Comparison of ENCODE assay signal across 10 cellular contexts in genomic region chr22:19576460-19577421, GRCh38. TPM values are rescaled to one million over a fixed set of nuclear protein-coding genes. Genes with fewer than 3 reads are reported as not detected.
DNase-seq lines count a peak whose midpoint lies in the region; ATAC-seq and TF ChIP-seq lines count a peak whose summit lies in the region.
"Had no signal": no experiment of that assay in that cellular context is flagged by ENCODE, and none has a peak within 500 bp of the region (broad histone marks: within the 10 kb centered on the region; RNA-seq: fewer than 3 reads in every experiment).

No MANE protein-coding gene starts in this region.

- no peak overlapping the region for H3K27ac ChIP-seq in GM23338 (ENCODE audit: low read depth)

- TF ChIP-seq CTCF in GM23338 (conservative IDR thresholded peaks at IDR 0.05; ENCODE audit: low read depth in 2 of 2): peak in 1 of 2 experiments; percentile 57; a peak in 2 of 4 replicates

- H3K79me2 ChIP-seq in GM23338 (replicated peaks; ENCODE audit: insufficient read depth): no peaks in the 10 kb centered on the region

- H3K4me3 Mint-ChIP-seq in GM23338: no peak overlapping the region
- H3K4me3 Mint-ChIP-seq in activated naive CD4-positive, alpha-beta T cell treated with anti-CD3 and anti-CD28 coated beads for 36 hours: peak overlapping the region; percentile 17
- H3K4me3 Mint-ChIP-seq: neural crest cell had no signal

- H3K4me1 Mint-ChIP-seq in GM23338: peaks cover 23% of the 10 kb centered on the region
- H3K4me1 Mint-ChIP-seq in activated naive CD4-positive, alpha-beta T cell treated with anti-CD3 and anti-CD28 coated beads for 36 hours (ENCODE audit: low read depth): peaks cover 42% of the 10 kb centered on the region

- H2AFZ ChIP-seq in GM23338: peak overlapping the region; percentile 69; the same call in 1 of the 2 replicates

- DNase-seq in GM23338 (ENCODE audit: low spot score): peak; percentile 33
- peak; percentile 42 for DNase-seq in SHP77 treated with DMSO at 0.1 percent for 48 hours (lab: John Stamatoyannopoulos, UW)
- peak; percentile 84 for DNase-seq in activated naive CD4-positive, alpha-beta T cell treated with anti-CD3 and anti-CD28 coated beads for 36 hours
- DNase-seq in left lobe of liver (ENCODE audit: low spot score): no peak
- peak; percentile 26 for DNase-seq in stimulated activated CD8-positive, alpha-beta memory T cell treated with anti-CD3 and anti-CD28 coated beads, Interleukin-7, amount 100 ng/mL, for 24 hours (ENCODE audit: low read depth)
- no peak for DNase-seq in NCI-H2081 (lab: John Stamatoyannopoulos, UW)
- DNase-seq in DMS79 treated with DMSO at 0.1 percent for 48 hours (lab: John Stamatoyannopoulos, UW): no peak
- no peak for DNase-seq in NCI-H1417 treated with DMSO at 0.1 percent for 48 hours (lab: John Stamatoyannopoulos, UW)

- intact Hi-C loops in activated naive CD4-positive, alpha-beta T cell treated with anti-CD3 and anti-CD28 coated beads for 36 hours (cut with micrococcal nuclease): loop anchor here (1.0 to 2.0 kb wide), 2 partner anchors 20 to 31 kb away; no protein-coding TSS in a partner anchor

- H3K4me1 ChIP-seq in GM23338 (ENCODE audit: insufficient read depth): no peaks in the 10 kb centered on the region

- no peaks in the 10 kb centered on the region for H3K36me3 ChIP-seq in GM23338 (ENCODE audit: insufficient read depth)

- no peaks in the 10 kb centered on the region for H3K9me2 ChIP-seq in GM23338 (ENCODE audit: insufficient read depth)

- H3K27ac Mint-ChIP-seq in GM23338: no peak overlapping the region
- H3K27ac Mint-ChIP-seq in activated naive CD4-positive, alpha-beta T cell treated with anti-CD3 and anti-CD28 coated beads for 36 hours: peak overlapping the region; percentile 75

- H3K9me3 Mint-ChIP-seq in GM23338: no peaks in the 10 kb centered on the region
- H3K9me3 Mint-ChIP-seq in activated naive CD4-positive, alpha-beta T cell treated with anti-CD3 and anti-CD28 coated beads for 36 hours: no peaks in the 10 kb centered on the region
- H3K9me3 Mint-ChIP-seq: neural crest cell had no signal

- H3K27me3 Mint-ChIP-seq in GM23338 (ENCODE audit: insufficient read depth, low read depth, poor library complexity): peaks cover 4% of the 10 kb centered on the region
- H3K27me3 Mint-ChIP-seq in activated naive CD4-positive, alpha-beta T cell treated with anti-CD3 and anti-CD28 coated beads for 36 hours (ENCODE audit: low read depth): no peaks in the 10 kb centered on the region

- H3K4me2 ChIP-seq in GM23338: no peak overlapping the region

- H3K36me3 Mint-ChIP-seq in GM23338 (ENCODE audit: low read depth): no peaks in the 10 kb centered on the region
- no peaks in the 10 kb centered on the region for H3K36me3 Mint-ChIP-seq in activated naive CD4-positive, alpha-beta T cell treated with anti-CD3 and anti-CD28 coated beads for 36 hours (ENCODE audit: low read depth)

- peak; percentile 89 for ATAC-seq in GM23338
- ATAC-seq in left lobe of liver: peak; percentile 40

- no peaks in the 10 kb centered on the region for H4K20me1 ChIP-seq in GM23338 (replicated peaks; ENCODE audit: insufficient read depth)

- H3K4me3 ChIP-seq in GM23338: no peak overlapping the region

- H3K27me3 ChIP-seq in GM23338 (ENCODE audit: insufficient read depth): no peaks in the 10 kb centered on the region

- CTCF ChIA-PET in activated naive CD4-positive, alpha-beta T cell treated with anti-CD3 and anti-CD28 coated beads for 36 hours (lab: Charles Lee): no interaction called here

- H3F3A ChIP-seq in GM23338 (replicated peaks; ENCODE audit: low read depth): no peaks in the 10 kb centered on the region

TF ChIP-seq in GM23338, 12 proteins besides CTCF, POLR2A, EP300 and RAD21 (continues in another document):
- TF ChIP-seq ZNF462 (CRISPR knock-in tag; IDR thresholded peaks at IDR 0.05) (no peak), NANOG (IDR thresholded peaks at IDR 0.05; ENCODE audit: borderline replicate concordance) (no peak), REST (IDR thresholded peaks at IDR 0.05; ENCODE audit: unreplicated experiment) (no peak), JUNB (IDR thresholded peaks at IDR 0.05; ENCODE audit: unreplicated experiment) (no peak), ZNF114 (CRISPR knock-in tag; IDR thresholded peaks at IDR 0.05) (no peak)

RNA-seq across cellular contexts. Expression of gene CLDN5, which starts 52.5 kb away (rescaled TPM):
- total RNA-seq in GM23338 (2014; rRNA removed; shearing (Covaris generic)): 1.4 and 3.2 TPM in 2 replicates
- 2.0 and 3.9 TPM in 2 replicates for polyA plus RNA-seq in GM23338 (2016; fragmentation: Nextera tagmentation; extraction: Ambion mirVana)
- total RNA-seq in activated naive CD4-positive, alpha-beta T cell treated with anti-CD3 and anti-CD28 coated beads for 36 hours: under 1 TPM in 1 of 2 experiments, not detected in 1; 0.21 TPM
- total RNA-seq in left lobe of liver: 10.4 TPM
- total RNA-seq: NCI-H460 had no signal

Comparison
In these comparisons a context has a peak if more than half of its experiments do, and no peak if none do; other contexts are left out.
1. DNase-seq: peak in GM23338 (single experiment), SHP77 treated with DMSO at 0.1 percent for 48 hours (single experiment), activated naive CD4-positive, alpha-beta T cell treated with anti-CD3 and anti-CD28 coated beads for 36 hours (single experiment) and stimulated activated CD8-positive, alpha-beta memory T cell treated with anti-CD3 and anti-CD28 coated beads, Interleukin-7, amount 100 ng/mL, for 24 hours (single experiment); none in left lobe of liver (single experiment), NCI-H2081 (0 of 2), DMS79 treated with DMSO at 0.1 percent for 48 hours (single experiment) and NCI-H1417 treated with DMSO at 0.1 percent for 48 hours (single experiment).